ENCODE assay signal across 8 cellular contexts in genomic region chr7:131040467-131040932, GRCh38.
A peak's percentile ranks its signal among the peaks of the same experiment; 100 is the strongest.
DNase-seq lines count a peak whose midpoint lies in the region; ATAC-seq and TF ChIP-seq lines count a peak whose summit lies in the region.

No MANE protein-coding gene starts in this region.

- H3K27ac ChIP-seq in DND-41 (ENCODE audit: low read length) (peak overlapping the region; percentile 53), mesendoderm (ENCODE audit: low read depth, low read length) (no peak overlapping the region), thoracic aorta (no peak overlapping the region)

- H2BK5ac ChIP-seq in mesendoderm (ENCODE audit: low read length) = no peak overlapping the region

- no peak overlapping the region for H3K56ac ChIP-seq in mesendoderm (ENCODE audit: low read length)

- H3K9ac ChIP-seq in DND-41 (ENCODE audit: low read depth, low read length) = no peak overlapping the region
- no peak overlapping the region for H3K9ac ChIP-seq in mesendoderm (ENCODE audit: low read length)

- no peak overlapping the region for H2AFZ ChIP-seq in DND-41 (ENCODE audit: low read depth, low read length)

- peak overlapping the region; percentile 31; the same call in 1 of the 2 replicates for H3K4me2 ChIP-seq in DND-41 (ENCODE audit: insufficient read depth, low read length)
- H3K4me2 ChIP-seq in mesendoderm (ENCODE audit: low read length) = no peak overlapping the region

- no peak overlapping the region for H2AK5ac ChIP-seq in mesendoderm (ENCODE audit: low read length)

- no peak overlapping the region for H3K4ac ChIP-seq in mesendoderm (ENCODE audit: low read depth, low read length)

- H3K9me3 ChIP-seq in DND-41 (ENCODE audit: insufficient read depth, low read length, severe bottlenecking) (no peaks in the 10 kb centered on the region), thoracic aorta (no peaks in the 10 kb centered on the region)

- H3K27me3 ChIP-seq in DND-41 (ENCODE audit: insufficient read depth, low read length, poor library complexity) (no peaks in the 10 kb centered on the region), mesendoderm (ENCODE audit: insufficient read depth, low read length, poor library complexity) (no peaks in the 10 kb centered on the region), thoracic aorta (replicated peaks; ENCODE audit: insufficient read depth) (no peaks in the 10 kb centered on the region)

- H4K8ac ChIP-seq in mesendoderm (ENCODE audit: low read depth, low read length) = no peak overlapping the region

- peaks cover 13% of the 10 kb centered on the region for H4K20me1 ChIP-seq in DND-41 (ENCODE audit: insufficient read depth, low read length)

- H3K4me1 ChIP-seq in DND-41 (ENCODE audit: insufficient read depth, low read length) (peaks cover 37% of the 10 kb centered on the region), mesendoderm (ENCODE audit: control insufficient read depth, low read depth, low read length) (no peaks in the 10 kb centered on the region), thoracic aorta (ENCODE audit: control insufficient read depth in 1 of 2, low read depth in 2 of 2) (peaks cover 25 to 35% of the 10 kb centered on the region in 2 donors)

- DNase-seq in DND-41 (peak; percentile 67), NCI-H2227 treated with DMSO at 0.1 percent for 48 hours (lab: John Stamatoyannopoulos, UW) (peak; percentile 76), epidermal melanocyte (ENCODE audit: insufficient read length, low spot score) (peak; percentile 57), mesendoderm (peak; percentile 68), thoracic aorta (ENCODE audit: low spot score) (peak; percentile 24)

- TF ChIP-seq CTCF in DND-41 (IDR thresholded peaks at IDR 0.05; ENCODE audit: borderline replicate concordance, extremely low read depth, low read length, poor library complexity, severe bottlenecking) (peak; percentile 96), thoracic aorta (IDR thresholded peaks at IDR 0.05) (peak; percentile 84)

- H3K79me1 ChIP-seq in mesendoderm (ENCODE audit: low read length) = no peaks in the 10 kb centered on the region

- WGBS in mesendoderm (ENCODE audit: extremely low coverage, insufficient coverage, low lambda C conversion rate) = no CpG with 5 or more reads among the region's 6 CpGs

- H2BK15ac ChIP-seq in mesendoderm (replicated peaks; ENCODE audit: low read depth) = no peak overlapping the region

- no peak overlapping the region for H4K5ac ChIP-seq in mesendoderm (ENCODE audit: low read length)

- H3K4me3 ChIP-seq in DND-41 (ENCODE audit: low read depth in 1 of 2, low read length in 2 of 2) (no peak overlapping the region), mesendoderm (ENCODE audit: low read length) (no peak overlapping the region), thoracic aorta (no peak overlapping the region)

- no peak overlapping the region for H3K18ac ChIP-seq in mesendoderm (ENCODE audit: low read length)

- H2BK120ac ChIP-seq in mesendoderm (ENCODE audit: low read depth, low read length) = no peak overlapping the region

- H3K36me3 ChIP-seq in DND-41 (ENCODE audit: insufficient read depth, low read length) (peaks cover 5% of the 10 kb centered on the region; the same call in 1 of the 2 replicates), mesendoderm (ENCODE audit: control insufficient read depth, insufficient read depth, low read length) (no peaks in the 10 kb centered on the region), thoracic aorta (peaks cover 4% of the 10 kb centered on the region)

- ATAC-seq in DND-41 (ENCODE audit: insufficient read depth, low read depth) (peak; percentile 88), HG02798 (IDR thresholded peaks at IDR 0.05; ENCODE audit: poor library complexity, unreplicated experiment) (peak; percentile 56), thoracic aorta (ENCODE audit: insufficient number of reproducible peaks, low FRiP score, low read depth) (peak; percentile 29), GM21576 (IDR thresholded peaks at IDR 0.05; ENCODE audit: unreplicated experiment) (no peak)
- peak; percentile 63 to 67 for ATAC-seq in activated CD4-positive, CD25-positive, alpha-beta regulatory T cell treated with anti-CD3 and anti-CD28 coated beads, Interleukin-2, amount 50 U/mL, for 24 hours

- H3K23ac ChIP-seq in mesendoderm (ENCODE audit: low read length) = no peak overlapping the region

- H3K79me2 ChIP-seq in DND-41 (ENCODE audit: insufficient read depth, low read length) = peaks cover 97% of the 10 kb centered on the region
- no peaks in the 10 kb centered on the region for H3K79me2 ChIP-seq in mesendoderm (ENCODE audit: control insufficient read depth, insufficient read depth, low read length)

Comparison
In these comparisons a context has a peak if more than half of its experiments do, and no peak if none do; other contexts are left out.
1. DNase-seq: peak in every context shown above with its lines; median percentile 76 in NCI-H2227 treated with DMSO at 0.1 percent for 48 hours; 68 in mesendoderm; 67 in DND-41; 57 in epidermal melanocyte; 24 in thoracic aorta.